8 cellular contexts compared by ENCODE assay signal in genomic region chr1:172531412-172531811, GRCh38. TPM values are rescaled to one million over a fixed set of nuclear protein-coding genes. Genes with fewer than 3 reads are reported as not detected.
DNase-seq lines count a peak whose midpoint lies in the region; ATAC-seq and TF ChIP-seq lines count a peak whose summit lies in the region.

No MANE protein-coding gene starts in this region.

- no peak for ATAC-seq in central memory CD8-positive, alpha-beta T cell (replicated peaks; ENCODE audit: extremely low read depth, poor library complexity, severe bottlenecking)
- ATAC-seq in naive thymus-derived CD8-positive, alpha-beta T cell, result no peak
- no peak for ATAC-seq in GM18870 (IDR thresholded peaks at IDR 0.05; ENCODE audit: unreplicated experiment)

- no peak for DNase-seq in AG04449 (ENCODE audit: low read depth, low spot score)
- DNase-seq in Jurkat, Clone E6-1 (ENCODE audit: low read depth, low spot score), result no peak
- no peak for DNase-seq in central memory CD8-positive, alpha-beta T cell (ENCODE audit: low spot score in 2 of 2)
- no peak for DNase-seq in naive thymus-derived CD8-positive, alpha-beta T cell
- DNase-seq in ureter (ENCODE audit: low spot score), result no peak
- DNase-seq in NCI-H1694 (lab: John Stamatoyannopoulos, UW), result no peak
- DNase-seq in cerebellar nuclear complex (lab: John Stamatoyannopoulos, UW), result no peak

- TF ChIP-seq CTCF in AG04449 (IDR thresholded peaks at IDR 0.05; ENCODE audit: insufficient read depth, low read length, missing control alignments), result no peak

- peaks cover 47% of the 10 kb centered on the region for H3K4me1 Mint-ChIP-seq in central memory CD8-positive, alpha-beta T cell
- H3K4me1 Mint-ChIP-seq in naive thymus-derived CD8-positive, alpha-beta T cell, result peaks cover 25 to 41% (median 34%) of the 10 kb centered on the region in 4 donors

- H3K4me3 ChIP-seq in AG04449 (ENCODE audit: low read depth, low read length), result peak overlapping the region; percentile 78
- peak overlapping the region; percentile 91 for H3K4me3 ChIP-seq in Jurkat, Clone E6-1 (ENCODE audit: low read length)

- CTCF ChIA-PET in AG04449 (lab: Yijun Ruan, JAX), result interaction anchor here (1.3 kb wide), 1 partner anchor 81 kb away, joined by 5 read pairs; no protein-coding TSS in a partner anchor

- peaks cover 17% of the 10 kb centered on the region for H3K27me3 Mint-ChIP-seq in central memory CD8-positive, alpha-beta T cell
- peaks cover 0 to 3% (median 0%) of the 10 kb centered on the region in 5 donors for H3K27me3 Mint-ChIP-seq in naive thymus-derived CD8-positive, alpha-beta T cell

- peak overlapping the region; percentile 98 for H3K27ac Mint-ChIP-seq in central memory CD8-positive, alpha-beta T cell (ENCODE audit: low read depth)
- H3K27ac Mint-ChIP-seq in naive thymus-derived CD8-positive, alpha-beta T cell, result peak overlapping the region; percentile 96 to 100 (median 100)

- peak overlapping the region; percentile 96 for H3K4me3 Mint-ChIP-seq in central memory CD8-positive, alpha-beta T cell
- H3K4me3 Mint-ChIP-seq in naive thymus-derived CD8-positive, alpha-beta T cell, result peak overlapping the region; percentile 91 to 100 (median 99)

- POLR2A ChIA-PET in AG04449 (lab: Yijun Ruan, JAX), result no interaction called here
- POLR2A ChIA-PET in naive thymus-derived CD8-positive, alpha-beta T cell (lab: Charles Lee), result interaction anchor here (0.6 kb wide), 1 partner anchor 80 kb away, joined by 5 read pairs; no protein-coding TSS in a partner anchor

- H3K9me3 Mint-ChIP-seq in central memory CD8-positive, alpha-beta T cell, result no peaks in the 10 kb centered on the region
- H3K9me3 Mint-ChIP-seq in naive thymus-derived CD8-positive, alpha-beta T cell, result no peaks in the 10 kb centered on the region

- H3K36me3 Mint-ChIP-seq in central memory CD8-positive, alpha-beta T cell (ENCODE audit: insufficient read depth), result peaks cover 16% of the 10 kb centered on the region
- H3K36me3 Mint-ChIP-seq in naive thymus-derived CD8-positive, alpha-beta T cell, result no peaks in the 10 kb centered on the region

RNA-seq across cellular contexts. Expression of gene SUCO, which starts 1.5 kb away (rescaled TPM):
- 10.3 TPM for polyA plus RNA-seq in Jurkat, Clone E6-1 (2012; ENCODE audit: insufficient read depth, insufficient read length)
- total RNA-seq in naive thymus-derived CD8-positive, alpha-beta T cell, result 10 to 100 TPM; 56.2 to 63.1 TPM
- polyA plus RNA-seq in naive thymus-derived CD8-positive, alpha-beta T cell, result 10 to 100 TPM; 10.3 to 14.6 (median 12.4) TPM
- 62.4 TPM for total RNA-seq in ureter
